8 cellular contexts compared by ENCODE assay signal in genomic region chr16:56317998-56318912, GRCh38.
DNase-seq lines count a peak whose midpoint lies in the region; ATAC-seq, FAIRE-seq and TF ChIP-seq lines count a peak whose summit lies in the region.

No MANE protein-coding gene starts in this region.

- no peaks in the 10 kb centered on the region for H3K9me3 Mint-ChIP-seq in activated CD4-positive, alpha-beta T cell treated with anti-CD3 and anti-CD28 coated beads, Interleukin-2, amount 10 ng/mL, durations not matched to agents 7 days and 5 days

- H3K27ac ChIP-seq in A549 (peak overlapping the region in 1 of 2 experiments; percentile 64; a peak in 2 of 6 replicates), cingulate gyrus (ENCODE audit: low read depth, low read length) (peak overlapping the region; percentile 96)

- H3K27ac Mint-ChIP-seq in activated CD4-positive, alpha-beta T cell treated with anti-CD3 and anti-CD28 coated beads, Interleukin-2, amount 10 ng/mL, durations not matched to agents 7 days and 5 days: no peak overlapping the region

- POLR2A ChIA-PET in A549 (lab: Yijun Ruan, JAX): no interaction called here
- POLR2A ChIA-PET in activated CD4-positive, alpha-beta T cell treated with anti-CD3 and anti-CD28 coated beads, Interleukin-2, amount 10 ng/mL, durations not matched to agents 7 days and 5 days (lab: Charles Lee): no interaction called here

- peaks cover 15% of the 10 kb centered on the region for H3K4me1 Mint-ChIP-seq in activated CD4-positive, alpha-beta T cell treated with anti-CD3 and anti-CD28 coated beads, Interleukin-2, amount 10 ng/mL, durations not matched to agents 7 days and 5 days

- no peaks in the 10 kb centered on the region for H3K36me3 Mint-ChIP-seq in activated CD4-positive, alpha-beta T cell treated with anti-CD3 and anti-CD28 coated beads, Interleukin-2, amount 10 ng/mL, durations not matched to agents 7 days and 5 days (ENCODE audit: low read depth)

- H3K4me1 ChIP-seq in A549: 0 out of 3 replicates have a peak, but pooled peaks cover 3% of the 10 kb centered on the region

- peak; percentile 82 for TF ChIP-seq CTCF in A549 (IDR thresholded peaks at IDR 0.05)

- DNase-seq in A549 (ENCODE audit: low read depth in 1 of 2, low spot score in 1 of 2): peak; percentile 66 to 92
- peak; percentile 46 for DNase-seq in NCI-H345 (lab: John Stamatoyannopoulos, UW)
- DNase-seq in activated CD4-positive, alpha-beta T cell treated with anti-CD3 and anti-CD28 coated beads, Interleukin-2, amount 10 ng/mL, durations not matched to agents 7 days and 5 days: peak; percentile 81
- peak; percentile 76 for DNase-seq in kidney tubule cell (ENCODE audit: low spot score)
- DNase-seq in stimulated activated CD4-positive, alpha-beta T cell treated with anti-CD3 and anti-CD28 coated beads, Interleukin-1b, Interleukin-23, amount 100 ng/mL, for 48 hours: peak; percentile 79

- peaks cover 3% of the 10 kb centered on the region for H3K27me3 Mint-ChIP-seq in activated CD4-positive, alpha-beta T cell treated with anti-CD3 and anti-CD28 coated beads, Interleukin-2, amount 10 ng/mL, durations not matched to agents 7 days and 5 days

- H3K4me3 ChIP-seq in A549: no peak overlapping the region

- CTCF ChIA-PET in A549 (lab: Yijun Ruan, JAX): interaction anchor here (0.6 to 7.3 kb wide), 60 partner anchors 12 to 947 kb away, joined by 3 to 109 read pairs (median 4); no protein-coding TSS in a partner anchor
- CTCF ChIA-PET in activated CD4-positive, alpha-beta T cell treated with anti-CD3 and anti-CD28 coated beads, Interleukin-2, amount 10 ng/mL, durations not matched to agents 7 days and 5 days (lab: Charles Lee): interaction anchor here (0.5 to 2.5 kb wide), 20 partner anchors 9 to 854 kb away, joined by 3 to 11 read pairs (median 4); no protein-coding TSS in a partner anchor

- 23% methylated on average over 23 of the region's 29 CpGs for WGBS in A549 (ENCODE audit: missing lambda C conversion rate)

- peak; percentile 7 for FAIRE-seq in A549 (lab: Jason Lieb, UNC)

- TF ChIP-seq EP300 in A549 (IDR thresholded peaks at IDR 0.05): no peak

- TF ChIP-seq POLR2A in A549 (IDR thresholded peaks at IDR 0.05; ENCODE audit: low read length): no peak

- peak; percentile 92 to 93 for TF ChIP-seq RAD21 in A549 (conservative IDR thresholded peaks at IDR 0.05 in 1 of 2, IDR thresholded peaks at IDR 0.05 in 1 of 2)

- ATAC-seq in A549: peak; percentile 93 to 99
- peak; percentile 82 for ATAC-seq in GM18517 (IDR thresholded peaks at IDR 0.05; ENCODE audit: unreplicated experiment)
- ATAC-seq in HG03064 (IDR thresholded peaks at IDR 0.05; ENCODE audit: low read depth, unreplicated experiment): peak; percentile 82

- H3K4me3 Mint-ChIP-seq in activated CD4-positive, alpha-beta T cell treated with anti-CD3 and anti-CD28 coated beads, Interleukin-2, amount 10 ng/mL, durations not matched to agents 7 days and 5 days: peak overlapping the region; percentile 17

- H3K9me3 ChIP-seq in A549: no peaks in the 10 kb centered on the region

- H3K4me2 ChIP-seq in A549: peak overlapping the region; percentile 71

TF ChIP-seq in A549, 52 proteins besides CTCF, POLR2A, EP300 and RAD21:
- TF ChIP-seq SMC3 (IDR thresholded peaks at IDR 0.05) (peak; percentile 83), ZSCAN20 (CRISPR knock-in tag; IDR thresholded peaks at IDR 0.05) (no peak)
TF ChIP-seq in A549: peak in this region for 1.
